ENCODE assay signal across 18 cellular contexts in genomic region chr1:151920147-151920546, GRCh38. TPM values are rescaled to one million over a fixed set of nuclear protein-coding genes. Genes with fewer than 3 reads are reported as not detected.
DNase-seq lines count a peak whose midpoint lies in the region; ATAC-seq, FAIRE-seq and TF ChIP-seq lines count a peak whose summit lies in the region.
"Had no signal": no experiment of that assay in that cellular context is flagged by ENCODE, and none has a peak within 500 bp of the region (broad histone marks: within the 10 kb centered on the region; RNA-seq: fewer than 3 reads in every experiment).

No MANE protein-coding gene starts in this region.

- TF ChIP-seq EP300 in K562 (IDR thresholded peaks at IDR 0.05; ENCODE audit: low read length), result no peak

- POLR2A ChIA-PET in K562 (lab: Yijun Ruan, JAX), result interaction anchor here (1.1 kb wide), 2 partner anchors 11 to 13 kb away, joined by 3 to 5 read pairs; partner anchors contain the start of gene THEM4

- in situ Hi-C loops in K562 (cut with MboI), result no loop called here

- no peak for TF ChIP-seq RAD21 in K562 (CRISPR knock-in tag; conservative IDR thresholded peaks at IDR 0.05 in 1 of 2, IDR thresholded peaks at IDR 0.05 in 1 of 2)

- H3K9me3 ChIP-seq in K562 (replicated peaks; ENCODE audit: control insufficient read depth, insufficient read depth, low read depth, low read length), result no peaks in the 10 kb centered on the region
- H3K9me3 ChIP-seq: left ventricle myocardium inferior, psoas muscle had no signal

- H3K36me3 ChIP-seq in K562 (ENCODE audit: control insufficient read depth, insufficient read depth, low read length), result no peaks in the 10 kb centered on the region
- H3K36me3 ChIP-seq: brain microvascular endothelial cell, left ventricle myocardium inferior had no signal

- H3K79me2 ChIP-seq in K562 (ENCODE audit: control insufficient read depth, insufficient read depth, low read length), result no peaks in the 10 kb centered on the region

- TF ChIP-seq CTCF in K562 (IDR thresholded peaks at IDR 0.05 in 2 of 3, conservative IDR thresholded peaks at IDR 0.05 in 1 of 3; ENCODE audit: insufficient read depth in 2 of 3, low read depth in 1 of 3, low read length in 3 of 3), result no peak
- TF ChIP-seq CTCF in coronary artery (IDR thresholded peaks at IDR 0.05), result no peak

- no peak for TF ChIP-seq POLR2A in K562 (conservative IDR thresholded peaks at IDR 0.05)

- H3K9ac ChIP-seq in K562 (ENCODE audit: insufficient read depth in 1 of 2, low read depth in 2 of 2, low read length in 2 of 2), result no peak overlapping the region

- no peaks in the 10 kb centered on the region for H3K27me3 ChIP-seq in K562 (ENCODE audit: control insufficient read depth in 2 of 2, insufficient read depth in 2 of 2, low read length in 2 of 2)
- H3K27me3 ChIP-seq: brain microvascular endothelial cell had no signal

- no peak overlapping the region for H3K27ac ChIP-seq in K562 (ENCODE audit: extremely low read depth, low read depth, low read length)
- no peak overlapping the region for H3K27ac ChIP-seq in coronary artery
- H3K27ac ChIP-seq: brain microvascular endothelial cell, left ventricle myocardium inferior, psoas muscle had no signal

- ATAC-seq in K562, result no peak
- ATAC-seq in HG03097 (IDR thresholded peaks at IDR 0.05; ENCODE audit: low FRiP score, unreplicated experiment), result no peak
- ATAC-seq: psoas muscle had no signal

- H3K4me3 ChIP-seq in K562, result no peak overlapping the region
- no peak overlapping the region for H3K4me3 ChIP-seq in coronary artery
- H3K4me3 ChIP-seq: left ventricle myocardium inferior, psoas muscle had no signal

- BruUV-seq in K562 (replicated peaks; lab: Mats Ljungman, UMichigan), result no TSS peak

- peak overlapping the region; percentile 56 for H2AFZ ChIP-seq in K562 (ENCODE audit: low read depth, low read length)

- H3K4me2 ChIP-seq in K562 (ENCODE audit: insufficient read depth, low read length), result no peak overlapping the region

- no peaks in the 10 kb centered on the region for H4K20me1 ChIP-seq in K562 (replicated peaks; ENCODE audit: control insufficient read depth, insufficient read depth, low read length)

- FAIRE-seq in GM19239 (lab: Jason Lieb, UNC), result peak; percentile 69
- FAIRE-seq in K562 (lab: Jason Lieb, UNC), result no peak

- DNase-seq in GDM1 (lab: John Stamatoyannopoulos, UW) (peak; percentile 3), GM19239 (ENCODE audit: insufficient read length, low spot score) (no peak), NOMO-1 treated with dmso at 0.1 percent for 144 hours (lab: John Stamatoyannopoulos, UW; ENCODE audit: unreplicated experiment) (peak; percentile 59), K562 (ENCODE audit: extremely low read depth in 1 of 4, low spot score in 3 of 4) (no peak), coronary artery (ENCODE audit: low spot score) (no peak), activated gamma-delta T cell treated with Interleukin-2 at 50 U/mL for 16 hours (no peak), COLO829 (ENCODE audit: low spot score) (no peak)
- DNase-seq: brain microvascular endothelial cell; DMS 273 treated with DMSO at 0.1 percent for 48 hours; effector CD4-positive, alpha-beta T cell; left ventricle myocardium inferior; NCI-H146; NCI-H510A; psoas muscle; SHP77 treated with DMSO at 0.1 percent for 48 hours; stimulated activated CD4-positive, alpha-beta T cell treated with anti-CD3 and anti-CD28 coated beads, Interleukin-12 subunit alpha, Interleukin-12 subunit beta, amount 100 ng/mL, for 4 hours; substantia nigra had no signal

- CTCF ChIA-PET in K562 (lab: Yijun Ruan, JAX; ENCODE audit: low intra/inter-chr PET ratio), result no interaction called here

- peaks cover 7 to 31% of the 10 kb centered on the region in 2 experiments for H3K4me1 ChIP-seq in K562 (replicated peaks in 1 of 2; ENCODE audit: control insufficient read depth in 2 of 2, insufficient read depth in 2 of 2, low read length in 2 of 2)
- H3K4me1 ChIP-seq: psoas muscle had no signal

- intact Hi-C loops in K562 (cut with micrococcal nuclease), result no loop called here

- H3K9me1 ChIP-seq in K562 (ENCODE audit: control insufficient read depth, insufficient read depth, low read length), result no peaks in the 10 kb centered on the region

- 22% methylated on average over 3 of the region's 3 CpGs for WGBS in K562 (ENCODE audit: insufficient coverage, low coverage, missing lambda C conversion rate)

TF ChIP-seq in K562, 482 proteins besides CTCF, POLR2A, EP300 and RAD21:
- TF ChIP-seq ZNF280A (IDR thresholded peaks at IDR 0.05; ENCODE audit: low read depth, partially characterized antibody), result no peak
- peak; percentile 76 for TF ChIP-seq SPI1 (IDR thresholded peaks at IDR 0.05; ENCODE audit: borderline replicate concordance, low read depth, low read length)
- no peak for TF ChIP-seq PBX2 (CRISPR knock-in tag; IDR thresholded peaks at IDR 0.05; ENCODE audit: low read depth)
- peak; percentile 58 for TF ChIP-seq PBX2 (tag; conservative IDR thresholded peaks at IDR 0.05; ENCODE audit: low read depth)
- TF ChIP-seq PKNOX1 (IDR thresholded peaks at IDR 0.05), result peak; percentile 69
- peak in 1 of 2 experiments; percentile 71; a peak in 2 of 4 replicates for TF ChIP-seq SRF (CRISPR knock-in tag; IDR thresholded peaks at IDR 0.05)
- TF ChIP-seq MEIS2 (IDR thresholded peaks at IDR 0.05; ENCODE audit: partially characterized antibody), result peak; percentile 64
- TF ChIP-seq KAT2B (IDR thresholded peaks at IDR 0.05; ENCODE audit: low read depth, low read length), result no peak
- 0 out of 2 replicates have a peak, but pooled peaks have one; percentile 33 for TF ChIP-seq GABPA (tag; conservative IDR thresholded peaks at IDR 0.05; ENCODE audit: low read depth)

RNA-seq across cellular contexts. Expression of gene THEM4, which starts 10.8 kb away (rescaled TPM):
- total RNA-seq in K562 (2011; cell fraction: chromatin; rRNA removed; ENCODE audit: low replicate concordance), result 53.2 and 120 TPM in 2 replicates
- total RNA-seq in K562 (2011; cell fraction: nucleolus; rRNA removed), result 23.0 and 26.2 TPM in 2 replicates
- 66.9 and 102 TPM in 2 replicates for total RNA-seq in K562 (2011; cell fraction: nucleoplasm; rRNA removed)
- total RNA-seq in K562 (2014; rRNA removed) (24.5 and 25.2 TPM in 2 replicates), K562 (2014; rRNA removed; fragmentation: Illumina TruSeq; extraction: Trizol) (35.3 and 41.1 TPM in 2 replicates), K562 (2015; rRNA removed; fragmentation: Illumina TruSeq; extraction: Trizol) (39.3 and 39.7 TPM in 2 replicates), K562 (2021) (25.5 and 27.4 TPM in 2 replicates)
- polyA plus RNA-seq in K562 (2011; rRNA removed) (51.3 and 71.9 TPM in 2 replicates), K562 (2014; fragmentation: Illumina TruSeq; extraction: Trizol) (45.7 and 48.3 TPM in 2 replicates), K562 (2014; fragmentation: Nextera tagmentation; extraction: Ambion mirVana) (10 to 100 TPM in 1 of 2 experiments, 1 to 10 TPM in 1; 8.6 to 12.5 TPM), K562 (2014; rRNA removed) (46.1 and 48.7 TPM in 2 replicates)
- polyA plus RNA-seq in K562 (2011; cell fraction: cytosol; rRNA removed), result 24.2 and 40.1 TPM in 2 replicates
- 43.7 and 48.1 TPM in 2 replicates for polyA plus RNA-seq in K562 (2011; cell fraction: nucleus; rRNA removed)
- polyA plus RNA-seq in K562 (2012), result 30.8 and 33.7 TPM in 2 replicates
- polyA minus RNA-seq in K562 (2011; rRNA and poly(A)+ RNA removed), result 45.0 and 48.8 TPM in 2 replicates
- 16.4 and 20.0 TPM in 2 replicates for polyA minus RNA-seq in K562 (2011; cell fraction: cytosol; rRNA and poly(A)+ RNA removed)
- 20.3 and 21.3 TPM in 2 replicates for polyA minus RNA-seq in K562 (2011; cell fraction: nucleus; rRNA and poly(A)+ RNA removed)

Comparison
In these comparisons a context has a peak if more than half of its experiments do, and no peak if none do; other contexts are left out.
1. DNase-seq: peak in GDM1 (single experiment) and NOMO-1 treated with dmso at 0.1 percent for 144 hours (single experiment); none in GM19239 (single experiment), K562 (0 of 4), coronary artery (single experiment), activated gamma-delta T cell treated with Interleukin-2 at 50 U/mL for 16 hours (single experiment) and COLO829 (single experiment).